In the genomic region with DNA sequence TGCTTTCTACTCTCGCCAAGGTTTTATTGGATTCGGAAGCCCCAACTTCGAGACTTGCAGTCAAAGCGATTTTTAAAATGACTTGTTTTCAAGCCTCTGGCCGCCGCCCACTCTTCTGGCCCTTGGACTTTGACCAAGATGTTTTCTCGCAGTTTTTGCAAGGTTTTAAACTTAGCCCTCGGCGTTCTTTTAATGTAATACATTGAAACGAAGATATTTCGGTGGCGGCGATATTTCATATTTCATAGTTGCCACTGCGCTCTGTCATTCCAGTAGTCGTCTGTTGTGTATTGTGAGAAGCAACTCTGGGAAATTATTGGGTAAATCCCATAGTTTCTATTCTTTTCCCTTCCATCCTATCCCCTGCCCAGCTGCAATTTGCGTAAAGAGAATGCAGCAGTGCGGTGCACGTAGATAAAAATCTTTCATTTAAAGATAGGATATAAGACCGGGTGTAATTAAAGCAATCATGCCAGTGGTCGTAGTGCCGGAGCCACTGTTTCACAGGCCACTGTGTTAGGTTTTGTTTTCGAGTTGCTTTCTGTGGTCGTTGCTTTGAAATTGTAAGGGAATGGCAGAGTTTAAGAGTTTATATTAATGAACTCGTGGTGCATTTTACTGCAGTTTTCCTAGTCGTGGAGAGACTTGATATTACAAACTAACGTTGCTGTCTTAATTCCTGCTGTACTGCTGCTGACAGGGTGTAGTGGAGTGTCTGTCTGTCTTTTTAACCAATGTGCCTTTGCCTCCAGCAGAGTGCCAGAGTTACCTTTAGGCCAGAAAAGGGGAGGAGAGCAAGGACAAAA, we compare ENCODE assay signal across 1 cellular context.
A peak's percentile ranks its signal among the peaks of the same experiment; 100 is the strongest.
TF ChIP-seq lines count a peak whose summit lies in the region.

No MANE protein-coding gene starts in this region.

TF ChIP-seq in GM12878, 131 proteins besides CTCF, POLR2A, EP300 and RAD21:
- TF ChIP-seq, protein P1, sequence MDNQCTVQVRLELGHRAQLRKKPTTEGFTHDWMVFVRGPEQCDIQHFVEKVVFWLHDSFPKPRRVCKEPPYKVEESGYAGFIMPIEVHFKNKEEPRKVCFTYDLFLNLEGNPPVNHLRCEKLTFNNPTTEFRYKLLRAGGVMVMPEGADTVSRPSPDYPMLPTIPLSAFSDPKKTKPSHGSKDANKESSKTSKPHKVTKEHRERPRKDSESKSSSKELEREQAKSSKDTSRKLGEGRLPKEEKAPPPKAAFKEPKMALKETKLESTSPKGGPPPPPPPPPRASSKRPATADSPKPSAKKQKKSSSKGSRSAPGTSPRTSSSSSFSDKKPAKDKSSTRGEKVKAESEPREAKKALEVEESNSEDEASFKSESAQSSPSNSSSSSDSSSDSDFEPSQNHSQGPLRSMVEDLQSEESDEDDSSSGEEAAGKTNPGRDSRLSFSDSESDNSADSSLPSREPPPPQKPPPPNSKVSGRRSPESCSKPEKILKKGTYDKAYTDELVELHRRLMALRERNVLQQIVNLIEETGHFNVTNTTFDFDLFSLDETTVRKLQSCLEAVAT (IDR thresholded peaks at IDR 0.05) = peak; percentile 33; the same call in 1 of the 2 replicates
- TF ChIP-seq PKNOX1 (IDR thresholded peaks at IDR 0.05) (peak; percentile 59), PAX8 (IDR thresholded peaks at IDR 0.05) (0 out of 2 replicates have a peak, but pooled peaks have one; percentile 52), EGR1 (IDR thresholded peaks at IDR 0.05; ENCODE audit: borderline replicate concordance in 1 of 2, low read depth in 2 of 2, low read length in 2 of 2) (no peak), SIN3A (IDR thresholded peaks at IDR 0.05; ENCODE audit: low read depth, low read length) (0 out of 2 replicates have a peak, but pooled peaks have one; percentile 24), WRNIP1 (IDR thresholded peaks at IDR 0.05; ENCODE audit: borderline replicate concordance, low read depth, low read length) (0 out of 2 replicates have a peak, but pooled peaks have one; percentile 63), POLR2AphosphoS5 (IDR thresholded peaks at IDR 0.05; ENCODE audit: low read length) (peak; percentile 22; the same call in 1 of the 2 replicates), RUNX3 (IDR thresholded peaks at IDR 0.05; ENCODE audit: low read length) (peak; percentile 25; the same call in 1 of the 2 replicates), ZNF592 (IDR thresholded peaks at IDR 0.05) (no peak), GABPA (IDR thresholded peaks at IDR 0.05; ENCODE audit: low read depth) (0 out of 2 replicates have a peak, but pooled peaks have one; percentile 10)
- TF ChIP-seq, protein P2, sequence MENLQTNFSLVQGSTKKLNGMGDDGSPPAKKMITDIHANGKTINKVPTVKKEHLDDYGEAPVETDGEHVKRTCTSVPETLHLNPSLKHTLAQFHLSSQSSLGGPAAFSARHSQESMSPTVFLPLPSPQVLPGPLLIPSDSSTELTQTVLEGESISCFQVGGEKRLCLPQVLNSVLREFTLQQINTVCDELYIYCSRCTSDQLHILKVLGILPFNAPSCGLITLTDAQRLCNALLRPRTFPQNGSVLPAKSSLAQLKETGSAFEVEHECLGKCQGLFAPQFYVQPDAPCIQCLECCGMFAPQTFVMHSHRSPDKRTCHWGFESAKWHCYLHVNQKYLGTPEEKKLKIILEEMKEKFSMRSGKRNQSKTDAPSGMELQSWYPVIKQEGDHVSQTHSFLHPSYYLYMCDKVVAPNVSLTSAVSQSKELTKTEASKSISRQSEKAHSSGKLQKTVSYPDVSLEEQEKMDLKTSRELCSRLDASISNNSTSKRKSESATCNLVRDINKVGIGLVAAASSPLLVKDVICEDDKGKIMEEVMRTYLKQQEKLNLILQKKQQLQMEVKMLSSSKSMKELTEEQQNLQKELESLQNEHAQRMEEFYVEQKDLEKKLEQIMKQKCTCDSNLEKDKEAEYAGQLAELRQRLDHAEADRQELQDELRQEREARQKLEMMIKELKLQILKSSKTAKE (IDR thresholded peaks at IDR 0.05; ENCODE audit: low read depth, poor library complexity, severe bottlenecking) = peak; percentile 22
TF ChIP-seq in GM12878: peak in this region for 9.
